ENCODE assay signal across 9 cellular contexts in genomic region chr16:84810518-84811273, GRCh38. TPM values are rescaled to one million over a fixed set of nuclear protein-coding genes. Genes with fewer than 3 reads are reported as not detected.
DNase-seq lines count a peak whose midpoint lies in the region; FAIRE-seq and TF ChIP-seq lines count a peak whose summit lies in the region.
"Had no signal": no experiment of that assay in that cellular context is flagged by ENCODE, and none has a peak within 500 bp of the region (broad histone marks: within the 10 kb centered on the region; RNA-seq: fewer than 3 reads in every experiment).

No MANE protein-coding gene starts in this region.

- H2AFZ ChIP-seq in PC-9 = no peak overlapping the region

- no peaks in the 10 kb centered on the region for H4K20me1 ChIP-seq in PC-9 (ENCODE audit: insufficient read depth)

- H3K36me3 ChIP-seq in PC-9 (ENCODE audit: low read depth) = no peaks in the 10 kb centered on the region

- POLR2A ChIA-PET in PC-9 (lab: Charles Lee; ENCODE audit: unreplicated experiment) = no interaction called here

- BruUV-seq in PC-9 (replicated peaks; lab: Mats Ljungman, UMichigan) = no TSS peak

- DNase-seq in A172 (ENCODE audit: low spot score) = peak; percentile 85
- peak; percentile 59 for DNase-seq in GM10266 (ENCODE audit: extremely low spot score)
- DNase-seq in RCC 7860 (ENCODE audit: low spot score) = peak; percentile 18
- peak; percentile 89 for DNase-seq in fibroblast of the aortic adventitia (ENCODE audit: low read depth)
- no peak for DNase-seq in NCI-H748 (lab: John Stamatoyannopoulos, UW; ENCODE audit: unreplicated experiment)
- DNase-seq in NCI-H2107 (lab: John Stamatoyannopoulos, UW) = no peak
- no peak for DNase-seq in PC-9
- DNase-seq in NCI-H2196 treated with DMSO at 0.1 percent for 48 hours (lab: John Stamatoyannopoulos, UW; ENCODE audit: unreplicated experiment) = no peak
- DNase-seq: DMS 273 treated with DMSO at 0.1 percent for 48 hours had no signal

- H3F3A ChIP-seq in PC-9 (ENCODE audit: insufficient read depth, low read depth) = peaks cover 20% of the 10 kb centered on the region; the same call in 1 of the 2 replicates

- H3K9me3 ChIP-seq in PC-9 (ENCODE audit: insufficient read depth, low read depth) = no peaks in the 10 kb centered on the region

- H3K27me3 ChIP-seq in PC-9 (ENCODE audit: insufficient read depth, low read depth) = no peaks in the 10 kb centered on the region

- no peaks in the 10 kb centered on the region for H3K9me2 ChIP-seq in PC-9 (ENCODE audit: insufficient read depth)

- no peak overlapping the region for H3K4me2 ChIP-seq in PC-9

- no peaks in the 10 kb centered on the region for H3K79me2 ChIP-seq in PC-9 (ENCODE audit: low read depth)

- CTCF ChIA-PET in PC-9 (lab: Charles Lee) = no interaction called here

- H3K4me1 ChIP-seq in PC-9 (replicated peaks; ENCODE audit: insufficient read depth) = peaks cover 16% of the 10 kb centered on the region

- intact Hi-C loops in PC-9 (cut with micrococcal nuclease; ENCODE audit: unreplicated experiment) = no loop called here

- TF ChIP-seq CTCF in GM10266 (IDR thresholded peaks at IDR 0.05; ENCODE audit: control insufficient read depth, insufficient read depth, low read depth, missing control alignments) (no peak), fibroblast of the aortic adventitia (IDR thresholded peaks at IDR 0.05; ENCODE audit: insufficient read depth, low read length) (no peak), PC-9 (conservative IDR thresholded peaks at IDR 0.05) (no peak)

- H3K4me3 ChIP-seq in fibroblast of the aortic adventitia (ENCODE audit: low read depth, low read length) (no peak overlapping the region), PC-9 (no peak overlapping the region)

- no peak for FAIRE-seq in RCC 7860 (lab: Jason Lieb, UNC)

- H3K27ac ChIP-seq in PC-9 = no peak overlapping the region

RNA-seq across cellular contexts. Expression of gene CRISPLD2, which starts 9.1 kb away (rescaled TPM):
- total RNA-seq in A172 (2014; rRNA removed; shearing (Covaris generic)) = 0.95 and 1.1 TPM in 2 replicates
- total RNA-seq in fibroblast of the aortic adventitia (ENCODE audit: low replicate concordance) = 0.99 and 29.3 TPM in 2 replicates
- total RNA-seq in PC-9 (2021) = 18.6 and 19.9 TPM in 2 replicates

Comparison
In these comparisons a context has a peak if more than half of its experiments do, and no peak if none do; other contexts are left out.
1. DNase-seq: peak in A172 (single experiment), GM10266 (single experiment), RCC 7860 (single experiment) and fibroblast of the aortic adventitia (single experiment); none in NCI-H748 (single experiment), NCI-H2107 (single experiment), PC-9 (0 of 2) and NCI-H2196 treated with DMSO at 0.1 percent for 48 hours (single experiment).